ENCODE assay signal across 36 cellular contexts in genomic region chr6:87949194-87949593, GRCh38.
"Had no signal": no experiment of that assay in that cellular context is flagged by ENCODE, and none has a peak within 500 bp of the region (broad histone marks: within the 10 kb centered on the region; RNA-seq: fewer than 3 reads in every experiment).

No MANE protein-coding gene starts in this region.

- H3K4me3 ChIP-seq: MG63 had no signal

- H3K36me3 ChIP-seq: MG63 had no signal

- H3K27ac ChIP-seq: KMS-11 had no signal

- DNase-seq: Karpas-422, Kasumi-1, KG1, MG63, MM.1S, MV-4-11, NCI-H1048, NCI-H1092, NCI-H1092 treated with DMSO at 0.1 percent for 48 hours, NCI-H1105, NCI-H1105 treated with DMSO at 0.1 percent for 48 hours, NCI-H1417, NCI-H1417 treated with DMSO at 0.1 percent for 48 hours, NCI-H1436, NCI-H1436 treated with DMSO at 0.1 percent for 48 hours, NCI-H146, NCI-H1694, NCI-H1694 treated with DMSO at 0.1 percent for 48 hours, NCI-H187, NCI-H187 treated with DMSO at 0.1 percent for 48 hours, NCI-H1930, NCI-H2029, NCI-H2029 treated with DMSO at 0.1 percent for 48 hours, NCI-H2081, NCI-H2081 treated with DMSO at 0.1 percent for 48 hours, NCI-H2107, NCI-H2171, NCI-H2171 treated with DMSO at 0.1 percent for 48 hours, NCI-H2227 treated with DMSO at 0.1 percent for 48 hours, NCI-H226, NCI-H345, NCI-H446, NCI-H446 treated with DMSO at 0.1 percent for 48 hours, NCI-H510A, NCI-H510A treated with DMSO at 0.1 percent for 48 hours had no signal

- H3K4me2 ChIP-seq: KMS-11 had no signal

- H3K27me3 ChIP-seq: MG63 had no signal

- H3K9me3 ChIP-seq: MG63 had no signal
